In genomic region chr6:126831461-126831860, GRCh38 we compare ENCODE assay signal across 15 cellular contexts.
DNase-seq lines count a peak whose midpoint lies in the region; ATAC-seq and TF ChIP-seq lines count a peak whose summit lies in the region.
"Had no signal": no experiment of that assay in that cellular context is flagged by ENCODE, and none has a peak within 500 bp of the region (broad histone marks: within the 10 kb centered on the region; RNA-seq: fewer than 3 reads in every experiment).

No MANE protein-coding gene starts in this region.

- TF ChIP-seq CTCF in chondrocyte (IDR thresholded peaks at IDR 0.05), result no peak
- TF ChIP-seq CTCF in fibroblast of villous mesenchyme (IDR thresholded peaks at IDR 0.05; ENCODE audit: insufficient read depth, low read depth, low read length), result no peak

- no peaks in the 10 kb centered on the region for H3K36me3 ChIP-seq in SJSA1
- H3K36me3 ChIP-seq in CD4-positive, alpha-beta memory T cell (ENCODE audit: insufficient read depth, low read length), result no peaks in the 10 kb centered on the region
- H3K36me3 ChIP-seq: BLaER1 had no signal

- H3K36me3 Mint-ChIP-seq in chondrocyte (ENCODE audit: low read depth), result no peaks in the 10 kb centered on the region
- no peaks in the 10 kb centered on the region for H3K36me3 Mint-ChIP-seq in CD4-positive, alpha-beta memory T cell
- H3K36me3 Mint-ChIP-seq: IgD-negative memory B cell had no signal

- POLR2A ChIA-PET in CD4-positive, alpha-beta memory T cell (lab: Charles Lee; ENCODE audit: partially characterized antibody), result no interaction called here

- intact Hi-C loops in CD4-positive, alpha-beta memory T cell (cut with micrococcal nuclease), result no loop called here

- H3K27ac ChIP-seq in SJSA1, result peak overlapping the region; percentile 29
- no peak overlapping the region for H3K27ac ChIP-seq in CD4-positive, alpha-beta memory T cell (ENCODE audit: low read depth, low read length)
- H3K27ac ChIP-seq: A549, BLaER1, GM23248 had no signal

- peaks cover 11% of the 10 kb centered on the region for H3K4me1 Mint-ChIP-seq in chondrocyte (ENCODE audit: low read depth)
- no peaks in the 10 kb centered on the region for H3K4me1 Mint-ChIP-seq in CD4-positive, alpha-beta memory T cell
- H3K4me1 Mint-ChIP-seq: IgD-negative memory B cell had no signal

- H3K4me3 ChIP-seq in SJSA1, result no peak overlapping the region
- no peak overlapping the region for H3K4me3 ChIP-seq in fibroblast of villous mesenchyme (ENCODE audit: low read depth, low read length)
- no peak overlapping the region for H3K4me3 ChIP-seq in CD4-positive, alpha-beta memory T cell (ENCODE audit: low read length in 2 of 2)
- H3K4me3 ChIP-seq: A549, BLaER1, GM23248 had no signal

- no peaks in the 10 kb centered on the region for H3K9me3 Mint-ChIP-seq in chondrocyte (ENCODE audit: low read depth)
- H3K9me3 Mint-ChIP-seq in CD4-positive, alpha-beta memory T cell, result peaks cover 0 to 4% (median 0%) of the 10 kb centered on the region in 8 donors
- H3K9me3 Mint-ChIP-seq: IgD-negative memory B cell had no signal

- no peaks in the 10 kb centered on the region; the same call in 1 of the 2 replicates for H3K9me3 ChIP-seq in SJSA1 (replicated peaks)
- H3K9me3 ChIP-seq in CD4-positive, alpha-beta memory T cell (ENCODE audit: control insufficient read depth in 1 of 2, low read length in 2 of 2), result no peaks in the 10 kb centered on the region
- H3K9me3 ChIP-seq: A549, BLaER1 had no signal

- DNase-seq in SJSA1 (ENCODE audit: low read depth in 1 of 2, low spot score in 2 of 2) (peak in 1 of 2 experiments; percentile 41), chondrocyte (ENCODE audit: low spot score) (no peak), fibroblast of villous mesenchyme (ENCODE audit: low read depth) (peak; percentile 3), pulmonary artery endothelial cell (ENCODE audit: low read depth, low spot score) (peak; percentile 10), 8988T (no peak)
- DNase-seq in CD4-positive, alpha-beta memory T cell, result no peak
- DNase-seq: AML-193, DMS53, GM23248 had no signal

- no peak overlapping the region for H3K4me3 Mint-ChIP-seq in chondrocyte (ENCODE audit: unreplicated experiment)
- no peak overlapping the region for H3K4me3 Mint-ChIP-seq in CD4-positive, alpha-beta memory T cell
- H3K4me3 Mint-ChIP-seq: IgD-negative memory B cell had no signal

- peaks cover 14% of the 10 kb centered on the region for H3K4me1 ChIP-seq in SJSA1 (replicated peaks)
- no peaks in the 10 kb centered on the region for H3K4me1 ChIP-seq in CD4-positive, alpha-beta memory T cell (ENCODE audit: insufficient read depth, low read length)
- H3K4me1 ChIP-seq: A549, BLaER1 had no signal

- no peaks in the 10 kb centered on the region for H3K27me3 Mint-ChIP-seq in chondrocyte (ENCODE audit: low read depth)
- H3K27me3 Mint-ChIP-seq in CD4-positive, alpha-beta memory T cell, result no peaks in the 10 kb centered on the region
- H3K27me3 Mint-ChIP-seq: IgD-negative memory B cell had no signal

- ATAC-seq in GM21825 (IDR thresholded peaks at IDR 0.05; ENCODE audit: unreplicated experiment), result no peak
- no peak for ATAC-seq in HG03521 (IDR thresholded peaks at IDR 0.05; ENCODE audit: unreplicated experiment)
- ATAC-seq: A549, HCT116 had no signal

- H3K27ac Mint-ChIP-seq in chondrocyte (ENCODE audit: unreplicated experiment), result peak overlapping the region; percentile 50
- no peak overlapping the region for H3K27ac Mint-ChIP-seq in CD4-positive, alpha-beta memory T cell
- H3K27ac Mint-ChIP-seq: IgD-negative memory B cell had no signal

- CTCF ChIA-PET in CD4-positive, alpha-beta memory T cell (lab: Charles Lee; ENCODE audit: partially characterized antibody), result no interaction called here

- H3K27me3 ChIP-seq in SJSA1 (replicated peaks), result no peaks in the 10 kb centered on the region
- H3K27me3 ChIP-seq in CD4-positive, alpha-beta memory T cell (ENCODE audit: insufficient read depth, low read length), result no peaks in the 10 kb centered on the region
- H3K27me3 ChIP-seq: BLaER1 had no signal

Comparison
In these comparisons a context has a peak if more than half of its experiments do, and no peak if none do; other contexts are left out.
1. DNase-seq: peak in fibroblast of villous mesenchyme (single experiment) and pulmonary artery endothelial cell (single experiment); none in chondrocyte (single experiment), 8988T (single experiment) and CD4-positive, alpha-beta memory T cell (0 of 5).